20 cellular contexts compared by ENCODE assay signal in the genomic region with DNA sequence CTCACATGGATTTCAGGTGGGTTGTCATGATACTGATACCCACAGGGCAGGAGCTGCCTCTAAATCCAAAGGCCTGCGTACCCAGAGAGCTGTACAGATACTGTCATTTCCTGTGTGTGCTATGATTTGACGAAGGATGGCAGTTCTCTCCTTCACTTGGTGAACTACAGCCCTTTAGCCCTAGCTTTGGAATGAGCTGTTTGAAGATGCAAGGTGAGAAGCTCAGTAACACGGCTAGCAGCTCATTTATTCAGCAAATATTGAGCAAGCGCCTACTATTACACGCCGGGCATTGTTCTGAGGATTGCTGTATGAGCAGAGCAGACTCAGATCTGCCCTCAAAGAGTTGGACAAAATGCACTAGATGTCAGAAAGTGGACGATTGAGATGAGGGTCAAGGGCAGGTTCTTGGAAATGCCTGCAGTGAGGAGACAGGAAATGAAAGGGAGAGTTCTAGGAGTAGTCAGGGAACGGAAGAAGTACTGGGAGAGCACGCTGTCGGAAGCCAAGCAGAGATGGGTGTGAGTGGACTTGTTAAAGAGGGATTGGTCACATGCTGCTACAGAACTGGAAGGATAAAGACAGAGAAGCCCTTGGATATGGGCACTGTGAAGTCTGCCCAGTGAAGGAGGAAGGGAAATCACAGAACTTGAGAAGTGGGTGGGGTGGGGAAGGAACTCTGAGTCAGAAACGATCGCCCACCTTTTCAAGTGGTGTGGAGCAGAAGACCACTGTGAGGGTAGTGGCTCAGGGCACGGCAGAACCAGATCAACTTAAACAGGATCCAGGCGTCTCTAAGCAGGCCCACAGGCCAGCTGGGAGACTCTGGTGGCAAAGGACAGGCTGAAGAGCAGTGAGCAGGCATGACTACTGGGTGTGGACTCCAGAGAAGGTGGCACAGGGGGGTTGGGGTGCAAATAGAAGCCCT. TPM values are rescaled to one million over a fixed set of nuclear protein-coding genes. Genes with fewer than 3 reads are reported as not detected.
A peak's percentile ranks its signal among the peaks of the same experiment; 100 is the strongest.
DNase-seq lines count a peak whose midpoint lies in the region; ATAC-seq and TF ChIP-seq lines count a peak whose summit lies in the region.
"Had no signal": no experiment of that assay in that cellular context is flagged by ENCODE, and none has a peak within 500 bp of the region (broad histone marks: within the 10 kb centered on the region; RNA-seq: fewer than 3 reads in every experiment).

No MANE protein-coding gene starts in this region.

- no peak overlapping the region for H3K27ac Mint-ChIP-seq in stimulated activated naive CD8-positive, alpha-beta T cell treated with anti-CD3 and anti-CD28 coated beads, Interleukin-15, amount 100 ng/mL, for 72 hours
- no peak overlapping the region for H3K27ac Mint-ChIP-seq in T-helper 2 cell treated with Interferon-gamma antibody and Interleukin-4, amounts not matched to agents 5 μg/mL and 100 μg/mL, for 36 hours
- H3K27ac Mint-ChIP-seq: activated T-helper 2 cell treated with anti-CD3 and anti-CD28 coated beads, Interferon-gamma antibody, Interleukin-2, Interleukin-4, amounts not matched to agents 10 μg/mL and 5 μg/mL and 100 μg/mL, durations not matched to agents 14 hours and 24 hours and 36 hours; CD8-positive, alpha-beta T cell; GM23338; nephron had no signal

- no peaks in the 10 kb centered on the region for H3K9me3 Mint-ChIP-seq in stimulated activated naive CD8-positive, alpha-beta T cell treated with anti-CD3 and anti-CD28 coated beads, Interleukin-15, amount 100 ng/mL, for 72 hours
- no peaks in the 10 kb centered on the region for H3K9me3 Mint-ChIP-seq in T-helper 2 cell treated with Interferon-gamma antibody and Interleukin-4, amounts not matched to agents 5 μg/mL and 100 μg/mL, for 36 hours
- H3K9me3 Mint-ChIP-seq: activated T-helper 2 cell treated with anti-CD3 and anti-CD28 coated beads, Interferon-gamma antibody, Interleukin-2, Interleukin-4, amounts not matched to agents 10 μg/mL and 5 μg/mL and 100 μg/mL, durations not matched to agents 14 hours and 24 hours and 36 hours; CD8-positive, alpha-beta T cell; GM23338; nephron; type B pancreatic cell had no signal

- no peak for TF ChIP-seq CTCF in omental fat pad (IDR thresholded peaks at IDR 0.05)

- DNase-seq in stimulated activated naive CD8-positive, alpha-beta T cell treated with anti-CD3 and anti-CD28 coated beads, Interleukin-15, Interleukin-2, amounts not matched to agents 100 U/mL and 50 U/mL, for 24 hours = no peak
- no peak for DNase-seq in stimulated activated naive CD8-positive, alpha-beta T cell treated with anti-CD3 and anti-CD28 coated beads, Interleukin-15, amount 100 ng/mL, for 72 hours
- no peak for DNase-seq in Right ventricle myocardium superior
- DNase-seq in omental fat pad (ENCODE audit: low spot score) = no peak
- DNase-seq in T-helper 2 cell treated with Interferon-gamma antibody and Interleukin-4, amounts not matched to agents 5 μg/mL and 100 μg/mL, for 36 hours (ENCODE audit: low spot score) = no peak
- DNase-seq: erythroblast; NCI-H187 treated with DMSO at 0.1 percent for 48 hours; NCI-H748 treated with DMSO at 0.1 percent for 48 hours; Peyer's patch; retina; stimulated activated CD4-positive, alpha-beta T cell treated with anti-CD3 and anti-CD28 coated beads, Interleukin-4, amount 100 ng/mL, for 24 hours; SW 1271 had no signal

- ATAC-seq in stimulated activated naive CD8-positive, alpha-beta T cell treated with anti-CD3 and anti-CD28 coated beads, Interleukin-15, Interleukin-2, amounts not matched to agents 100 U/mL and 50 U/mL, for 24 hours = peak; percentile 25
- no peak for ATAC-seq in stimulated activated naive CD8-positive, alpha-beta T cell treated with anti-CD3 and anti-CD28 coated beads, Interleukin-15, amount 100 ng/mL, for 72 hours
- ATAC-seq in Right ventricle myocardium superior (ENCODE audit: poor library complexity) (peak; percentile 37), omental fat pad (ENCODE audit: low FRiP score) (peak; percentile 26), GM19452 (IDR thresholded peaks at IDR 0.05; ENCODE audit: unreplicated experiment) (no peak), HG03159 (IDR thresholded peaks at IDR 0.05; ENCODE audit: unreplicated experiment) (no peak), GM19035 (IDR thresholded peaks at IDR 0.05; ENCODE audit: unreplicated experiment) (no peak)
- ATAC-seq: CD8-positive, alpha-beta T cell; GM23338 had no signal

- H3K4me1 Mint-ChIP-seq in stimulated activated naive CD8-positive, alpha-beta T cell treated with anti-CD3 and anti-CD28 coated beads, Interleukin-15, amount 100 ng/mL, for 72 hours = peaks cover 17% of the 10 kb centered on the region
- H3K4me1 Mint-ChIP-seq in T-helper 2 cell treated with Interferon-gamma antibody and Interleukin-4, amounts not matched to agents 5 μg/mL and 100 μg/mL, for 36 hours (ENCODE audit: low read depth) = peaks cover 9% of the 10 kb centered on the region

- intact Hi-C loops in Right ventricle myocardium superior (cut with DNase I) = no loop called here

- H3K36me3 Mint-ChIP-seq in T-helper 2 cell treated with Interferon-gamma antibody and Interleukin-4, amounts not matched to agents 5 μg/mL and 100 μg/mL, for 36 hours (ENCODE audit: low read depth) = no peaks in the 10 kb centered on the region
- H3K36me3 Mint-ChIP-seq: CD8-positive, alpha-beta T cell had no signal

- H3K27me3 Mint-ChIP-seq in stimulated activated naive CD8-positive, alpha-beta T cell treated with anti-CD3 and anti-CD28 coated beads, Interleukin-15, amount 100 ng/mL, for 72 hours = no peaks in the 10 kb centered on the region
- no peaks in the 10 kb centered on the region for H3K27me3 Mint-ChIP-seq in T-helper 2 cell treated with Interferon-gamma antibody and Interleukin-4, amounts not matched to agents 5 μg/mL and 100 μg/mL, for 36 hours (ENCODE audit: low read depth)
- H3K27me3 Mint-ChIP-seq: type B pancreatic cell had no signal

- H3K4me3 Mint-ChIP-seq in stimulated activated naive CD8-positive, alpha-beta T cell treated with anti-CD3 and anti-CD28 coated beads, Interleukin-15, amount 100 ng/mL, for 72 hours = no peak overlapping the region
- H3K4me3 Mint-ChIP-seq in T-helper 2 cell treated with Interferon-gamma antibody and Interleukin-4, amounts not matched to agents 5 μg/mL and 100 μg/mL, for 36 hours = no peak overlapping the region
- H3K4me3 Mint-ChIP-seq: CD8-positive, alpha-beta T cell; GM23338; nephron; type B pancreatic cell had no signal

RNA-seq across cellular contexts. Expression of gene PTGFRN, which starts 7.1 kb away (rescaled TPM):
- total RNA-seq in Right ventricle myocardium superior = 81.5 TPM
- 10 to 100 TPM; 10.7 to 39.8 (median 28.5) TPM for total RNA-seq in omental fat pad

Comparison
In these comparisons a context has a peak if more than half of its experiments do, and no peak if none do; other contexts are left out.
1. ATAC-seq: peak in stimulated activated naive CD8-positive, alpha-beta T cell treated with anti-CD3 and anti-CD28 coated beads, Interleukin-15, Interleukin-2, amounts not matched to agents 100 U/mL and 50 U/mL, for 24 hours (single experiment), Right ventricle myocardium superior (single experiment) and omental fat pad (single experiment); none in stimulated activated naive CD8-positive, alpha-beta T cell treated with anti-CD3 and anti-CD28 coated beads, Interleukin-15, amount 100 ng/mL, for 72 hours (single experiment), GM19452 (single experiment), HG03159 (single experiment) and GM19035 (single experiment).